ENCODE assay signal across 17 cellular contexts in the genomic region with DNA sequence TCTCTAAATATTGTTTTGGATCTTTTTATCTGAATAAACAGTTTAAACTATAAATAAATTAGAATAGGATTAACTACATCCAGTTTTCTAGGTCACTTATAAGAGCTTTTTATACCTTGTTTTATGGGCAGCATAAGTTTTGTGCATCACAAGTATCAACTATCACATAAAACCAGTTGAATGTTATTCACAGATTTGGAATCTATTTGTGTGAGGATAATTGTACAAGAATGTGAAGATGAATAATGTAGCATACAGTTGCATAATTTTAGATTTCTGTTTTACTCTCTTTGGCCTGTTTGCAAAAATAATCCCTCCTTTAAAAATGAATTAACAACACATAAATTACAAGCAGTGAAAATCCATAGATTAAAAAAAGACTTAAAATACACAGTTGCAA.
"Had no signal": no experiment of that assay in that cellular context is flagged by ENCODE, and none has a peak within 500 bp of the region (broad histone marks: within the 10 kb centered on the region; RNA-seq: fewer than 3 reads in every experiment).

No MANE protein-coding gene starts in this region.

- H3K27ac ChIP-seq: ascending aorta, cardiac muscle cell, gastrocnemius medialis, ovary, upper lobe of right lung, VCaP had no signal

- DNase-seq: activated CD4-positive, alpha-beta memory T cell treated with anti-CD3 and anti-CD28 coated beads, Interleukin-2, amount 10 ng/mL, durations not matched to agents 7 days and 5 days; activated CD8-positive, alpha-beta memory T cell treated with anti-CD3 and anti-CD28 coated beads, Interleukin-2, amount 50 U/mL, for 4 hours; activated naive CD8-positive, alpha-beta T cell treated with anti-CD3 and anti-CD28 coated beads, Interleukin-2, amount 10 ng/mL, durations not matched to agents 7 days and 5 days; cortex of kidney; effector CD8-positive, alpha-beta T cell; gastrocnemius medialis; kidney; ovary; stimulated activated CD4-positive, alpha-beta T cell treated with anti-CD3 and anti-CD28 coated beads, Interleukin-4, amount 100 ng/mL, for 1 hour; stimulated activated CD8-positive, alpha-beta memory T cell treated with anti-CD3 and anti-CD28 coated beads, Interleukin-4, amount 100 ng/mL, for 48 hours; stimulated activated naive CD8-positive, alpha-beta T cell treated with anti-CD3 and anti-CD28 coated beads, Interleukin-15, Interleukin-2, amounts not matched to agents 100 U/mL and 50 U/mL, for 24 hours; T-cell; T1000; upper lobe of right lung had no signal

- H3K9me3 ChIP-seq: ascending aorta, gastrocnemius medialis, ovary, upper lobe of right lung had no signal

- H3K36me3 ChIP-seq: ovary had no signal

- H3K4me1 ChIP-seq: ascending aorta, gastrocnemius medialis, upper lobe of right lung had no signal

- H3K27me3 ChIP-seq: ascending aorta, cardiac muscle cell, gastrocnemius medialis, ovary, upper lobe of right lung had no signal

- H3K4me3 ChIP-seq: ascending aorta, cardiac muscle cell, gastrocnemius medialis, ovary, upper lobe of right lung had no signal
